Comparison of ENCODE assay signal across 18 cellular contexts in genomic region chr12:115439008-115439601, GRCh38.
DNase-seq lines count a peak whose midpoint lies in the region; ATAC-seq, FAIRE-seq and TF ChIP-seq lines count a peak whose summit lies in the region.
"Had no signal": no experiment of that assay in that cellular context is flagged by ENCODE, and none has a peak within 500 bp of the region (broad histone marks: within the 10 kb centered on the region; RNA-seq: fewer than 3 reads in every experiment).

No MANE protein-coding gene starts in this region.

- H3K9ac ChIP-seq in subcutaneous abdominal adipose tissue (ENCODE audit: low read length in 5 of 5): no peak overlapping the region
- H3K9ac ChIP-seq: BLaER1 had no signal

- no peaks in the 10 kb centered on the region for H3K27me3 ChIP-seq in right atrium auricular region
- H3K27me3 ChIP-seq in left ventricle myocardium inferior (ENCODE audit: low read depth): peaks cover 2% of the 10 kb centered on the region
- H3K27me3 ChIP-seq in subcutaneous abdominal adipose tissue (ENCODE audit: control insufficient read depth in 5 of 5, insufficient read depth in 4 of 5, low read length in 5 of 5): no peaks in the 10 kb centered on the region
- H3K27me3 ChIP-seq in pancreas: no peaks in the 10 kb centered on the region
- no peaks in the 10 kb centered on the region for H3K27me3 ChIP-seq in osteoblast (ENCODE audit: insufficient read depth, low read length)
- H3K27me3 ChIP-seq: BLaER1 had no signal

- intact Hi-C loops in Right ventricle myocardium inferior (cut with DNase I): loop anchor here (2.0 to 5.0 kb wide), 2 partner anchors 183 to 222 kb away; no protein-coding TSS in a partner anchor
- intact Hi-C loops in left ventricle myocardium inferior (cut with micrococcal nuclease): no loop called here
- intact Hi-C loops in pancreas (cut with DNase I): no loop called here

- H3K4me2 ChIP-seq in osteoblast (ENCODE audit: insufficient read depth, low read length): no peak overlapping the region
- H3K4me2 ChIP-seq: BLaER1, GM23338 had no signal

- H3K4me3 ChIP-seq in right atrium auricular region (no peak overlapping the region), left ventricle myocardium inferior (no peak overlapping the region), subcutaneous abdominal adipose tissue (ENCODE audit: low read depth in 1 of 5, low read length in 5 of 5) (no peak overlapping the region), pancreas (no peak overlapping the region), osteoblast (ENCODE audit: insufficient read depth, low read length) (no peak overlapping the region)
- H3K4me3 ChIP-seq: BLaER1, GM23338 had no signal

- ATAC-seq in Right ventricle myocardium inferior: peak; percentile 5
- ATAC-seq in HG03439 (IDR thresholded peaks at IDR 0.05; ENCODE audit: unreplicated experiment): no peak
- no peak for ATAC-seq in pancreas
- ATAC-seq: GM23338, HCT116 had no signal

- no peak overlapping the region for H2AFZ ChIP-seq in osteoblast (ENCODE audit: low read length)
- H2AFZ ChIP-seq: GM23338 had no signal

- H3K4me1 ChIP-seq in right atrium auricular region (peaks cover 0 to 12% of the 10 kb centered on the region in 2 donors), left ventricle myocardium inferior (peaks cover 27% of the 10 kb centered on the region), subcutaneous abdominal adipose tissue (ENCODE audit: control insufficient read depth in 5 of 5, insufficient read depth in 5 of 5, low read length in 5 of 5) (peaks cover 0 to 37% (median 0%) of the 10 kb centered on the region in 5 donors), pancreas (no peaks in the 10 kb centered on the region), osteoblast (ENCODE audit: insufficient read depth, low read length) (no peaks in the 10 kb centered on the region)
- H3K4me1 ChIP-seq: BLaER1 had no signal

- no peaks in the 10 kb centered on the region for H4K20me1 ChIP-seq in osteoblast (ENCODE audit: insufficient read depth, low read length)
- H4K20me1 ChIP-seq: BLaER1 had no signal

- no peak for TF ChIP-seq CTCF in right atrium auricular region (IDR thresholded peaks at IDR 0.05)
- TF ChIP-seq CTCF in 22Rv1 (IDR thresholded peaks at IDR 0.05): no peak
- TF ChIP-seq CTCF in left ventricle myocardium inferior (IDR thresholded peaks at IDR 0.05; ENCODE audit: borderline replicate concordance): no peak
- no peak for TF ChIP-seq CTCF in pancreas (IDR thresholded peaks at IDR 0.05)
- no peak for TF ChIP-seq CTCF in osteoblast (IDR thresholded peaks at IDR 0.05; ENCODE audit: extremely low read depth, low read depth, low read length)

- WGBS in pancreas, 2 donors: 56 to 71% methylated on average over 2 of the region's 2 CpGs

- no peak overlapping the region for H3K27ac ChIP-seq in right atrium auricular region
- H3K27ac ChIP-seq in 22Rv1: 0 out of 2 replicates have a peak overlapping the region, but pooled peaks have one; percentile 2
- peak overlapping the region; percentile 79 for H3K27ac ChIP-seq in left ventricle myocardium inferior (replicated peaks)
- peak overlapping the region; percentile 15 for H3K27ac ChIP-seq in subcutaneous abdominal adipose tissue (ENCODE audit: low read depth, low read length)
- H3K27ac ChIP-seq in pancreas: no peak overlapping the region
- H3K27ac ChIP-seq in osteoblast (ENCODE audit: low read depth, low read length): no peak overlapping the region
- H3K27ac ChIP-seq: BLaER1 had no signal

- H3K9me3 ChIP-seq in right atrium auricular region (no peaks in the 10 kb centered on the region), left ventricle myocardium inferior (replicated peaks) (no peaks in the 10 kb centered on the region), subcutaneous abdominal adipose tissue (ENCODE audit: control insufficient read depth in 5 of 5, low read length in 5 of 5) (no peaks in the 10 kb centered on the region), pancreas (no peaks in the 10 kb centered on the region), osteoblast (ENCODE audit: low read depth, low read length) (no peaks in the 10 kb centered on the region)
- H3K9me3 ChIP-seq: BLaER1 had no signal

- no peaks in the 10 kb centered on the region for H3K79me2 ChIP-seq in osteoblast (ENCODE audit: insufficient read depth, low read length)

- no peak for FAIRE-seq in pancreas (lab: Jason Lieb, UNC)

- no peaks in the 10 kb centered on the region for H3K36me3 ChIP-seq in right atrium auricular region
- no peaks in the 10 kb centered on the region for H3K36me3 ChIP-seq in left ventricle myocardium inferior
- no peaks in the 10 kb centered on the region for H3K36me3 ChIP-seq in subcutaneous abdominal adipose tissue (ENCODE audit: control insufficient read depth in 5 of 5, insufficient read depth in 5 of 5, low read length in 5 of 5)
- no peaks in the 10 kb centered on the region for H3K36me3 ChIP-seq in pancreas
- H3K36me3 ChIP-seq in osteoblast (ENCODE audit: insufficient read depth, low read length): no peaks in the 10 kb centered on the region
- H3K36me3 ChIP-seq: BLaER1 had no signal

- DNase-seq in Right ventricle myocardium inferior (ENCODE audit: missing footprints) (no peak), right atrium auricular region (ENCODE audit: low spot score) (no peak), left ventricle myocardium inferior (no peak), pancreas (no peak), osteoblast (ENCODE audit: insufficient read length, low spot score, missing footprints) (no peak)
- DNase-seq: 8988T; Calu3; CD4-positive, alpha-beta memory T cell; DMS79 treated with DMSO at 0.1 percent for 48 hours; GF-D8; H7; HFFc6 had no signal

Comparison
In these comparisons a context has a peak if more than half of its experiments do, and no peak if none do; other contexts are left out.
1. H3K27ac ChIP-seq: peak in 22Rv1 (single experiment), left ventricle myocardium inferior (single experiment) and subcutaneous abdominal adipose tissue (single experiment); none in right atrium auricular region (0 of 2), pancreas (0 of 4) and osteoblast (single experiment).